Comparison of ENCODE assay signal across 1 cellular context in the genomic region with DNA sequence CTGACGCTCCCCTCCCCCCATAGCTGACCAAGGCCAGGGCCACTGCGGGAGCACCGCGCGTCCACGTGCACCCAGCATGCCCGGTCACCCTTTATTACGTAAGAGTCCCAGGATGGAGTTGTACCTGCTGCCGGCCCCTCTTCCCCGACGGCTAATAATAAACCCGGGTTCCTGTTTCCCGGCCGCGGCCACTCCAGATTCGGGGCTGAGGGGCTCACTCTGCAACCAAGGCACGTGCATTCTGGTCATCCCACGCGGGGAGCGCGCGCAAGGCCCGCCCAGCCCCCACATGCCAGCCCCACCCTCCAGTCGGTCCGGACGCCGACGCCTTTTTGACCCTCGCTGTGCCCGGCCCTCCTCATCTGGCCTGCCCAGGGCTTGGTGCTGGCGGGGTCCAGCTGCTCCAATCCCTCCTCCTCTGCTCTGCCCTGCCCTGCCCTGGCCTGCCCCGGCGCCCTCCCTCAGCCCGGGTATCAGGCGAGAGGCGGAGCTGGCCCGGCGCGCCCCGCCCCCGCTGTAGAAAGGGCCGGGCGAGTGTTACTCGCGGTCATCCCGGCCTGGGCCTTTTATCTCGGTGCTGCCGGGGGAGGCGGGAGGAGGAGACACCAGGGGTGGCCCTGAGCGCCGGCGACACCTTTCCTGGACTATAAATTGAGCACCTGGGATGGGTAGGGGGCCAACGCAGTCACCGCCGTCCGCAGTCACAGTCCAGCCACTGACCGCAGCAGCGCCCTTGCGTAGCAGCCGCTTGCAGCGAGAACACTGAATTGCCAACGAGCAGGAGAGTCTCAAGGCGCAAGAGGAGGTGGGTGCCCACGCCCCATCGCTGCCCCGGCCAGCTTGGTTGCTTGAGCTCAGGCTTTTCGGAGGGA.
A peak's percentile ranks its signal among the peaks of the same experiment; 100 is the strongest.
TF ChIP-seq lines count a peak whose summit lies in the region.

No MANE protein-coding gene starts in this region.

TF ChIP-seq in K562, 482 proteins besides CTCF, POLR2A, EP300 and RAD21 (continued from another document and continues in another):
- TF ChIP-seq HOMEZ (CRISPR knock-in tag; IDR thresholded peaks at IDR 0.05) (no peak), SMAD4 (CRISPR knock-in tag; conservative IDR thresholded peaks at IDR 0.05) (peak; percentile 82), MAX (CRISPR knock-in tag; IDR thresholded peaks at IDR 0.05) (peak; percentile 88), ZNF668 (CRISPR knock-in tag; IDR thresholded peaks at IDR 0.05) (no peak), NFE2L1 (tag; IDR thresholded peaks at IDR 0.05; ENCODE audit: borderline replicate concordance, low read depth) (no peak), DNMT1 (IDR thresholded peaks at IDR 0.05) (no peak), ZNF699 (CRISPR knock-in tag; IDR thresholded peaks at IDR 0.05; ENCODE audit: insufficient replicate concordance) (no peak), SAFB2 (IDR thresholded peaks at IDR 0.05; ENCODE audit: borderline replicate concordance, low read depth, low read length, severe bottlenecking) (no peak), ARHGAP35 (IDR thresholded peaks at IDR 0.05; ENCODE audit: partially characterized antibody) (no peak), ZNF324 (CRISPR knock-in tag; IDR thresholded peaks at IDR 0.05) (no peak), PHB (CRISPR knock-in tag; IDR thresholded peaks at IDR 0.05) (0 out of 2 replicates have a peak, but pooled peaks have one; percentile 15), DPF2 (IDR thresholded peaks at IDR 0.05) (no peak), E2F1 (CRISPR knock-in tag; IDR thresholded peaks at IDR 0.05) (no peak), CBX8 (IDR thresholded peaks at IDR 0.05; ENCODE audit: borderline replicate concordance, extremely low read depth, low read depth, low read length, poor library complexity, severe bottlenecking) (no peak), CC2D1A (IDR thresholded peaks at IDR 0.05) (no peak), CBX2 (IDR thresholded peaks at IDR 0.05; ENCODE audit: insufficient read depth, low read length, poor library complexity, severe bottlenecking) (no peak), RBM22 (IDR thresholded peaks at IDR 0.05; ENCODE audit: low read depth, low read length, poor library complexity, severe bottlenecking) (no peak), ZNF311 (CRISPR knock-in tag; IDR thresholded peaks at IDR 0.05) (no peak), ZNF175 (CRISPR knock-in tag; IDR thresholded peaks at IDR 0.05; ENCODE audit: low read depth) (no peak), HDAC8 (tag; IDR thresholded peaks at IDR 0.05) (no peak), FOS (IDR thresholded peaks at IDR 0.05; ENCODE audit: extremely low read depth, insufficient read length) (no peak), ZNF146 (CRISPR knock-in tag; IDR thresholded peaks at IDR 0.05; ENCODE audit: unreplicated experiment) (no peak), ELF1 (tag; IDR thresholded peaks at IDR 0.05) (no peak), DACH1 (IDR thresholded peaks at IDR 0.05; ENCODE audit: partially characterized antibody) (peak; percentile 10), ZNF140 (CRISPR knock-in tag; IDR thresholded peaks at IDR 0.05) (no peak), YBX1 (IDR thresholded peaks at IDR 0.05) (no peak), ZNF184 (CRISPR knock-in tag; IDR thresholded peaks at IDR 0.05) (no peak), ZNF584 (CRISPR knock-in tag; IDR thresholded peaks at IDR 0.05; ENCODE audit: low read depth) (no peak), SRSF7 (optimal IDR thresholded peaks at IDR 0.05; ENCODE audit: low read depth, low read length) (no peak), C11orf30 (IDR thresholded peaks at IDR 0.05; ENCODE audit: low read depth) (no peak), EWSR1 (IDR thresholded peaks at IDR 0.05; ENCODE audit: borderline replicate concordance, low read depth, partially characterized antibody) (no peak), KLF1 (tag; IDR thresholded peaks at IDR 0.05) (no peak), JUND (IDR thresholded peaks at IDR 0.05; ENCODE audit: borderline replicate concordance, low read depth, low read length) (peak; percentile 39), JUND (tag; IDR thresholded peaks at IDR 0.05; ENCODE audit: borderline replicate concordance, low read depth, low read length) (no peak; the same call in 2 of the 3 replicates), RBM15 (IDR thresholded peaks at IDR 0.05; ENCODE audit: insufficient read depth, low read length) (no peak), NFATC3 (IDR thresholded peaks at IDR 0.05) (no peak), ZNF707 (CRISPR knock-in tag; conservative IDR thresholded peaks at IDR 0.05) (no peak), CGGBP1 (CRISPR knock-in tag; IDR thresholded peaks at IDR 0.05) (no peak), PHB2 (IDR thresholded peaks at IDR 0.05; ENCODE audit: low read depth) (no peak), XRCC3 (IDR thresholded peaks at IDR 0.05) (no peak), BCOR (IDR thresholded peaks at IDR 0.05) (no peak), NFIX (CRISPR knock-in tag; IDR thresholded peaks at IDR 0.05; ENCODE audit: low read depth) (no peak), RNF2 (IDR thresholded peaks at IDR 0.05) (peak; percentile 43)
- TF ChIP-seq, protein P1, sequence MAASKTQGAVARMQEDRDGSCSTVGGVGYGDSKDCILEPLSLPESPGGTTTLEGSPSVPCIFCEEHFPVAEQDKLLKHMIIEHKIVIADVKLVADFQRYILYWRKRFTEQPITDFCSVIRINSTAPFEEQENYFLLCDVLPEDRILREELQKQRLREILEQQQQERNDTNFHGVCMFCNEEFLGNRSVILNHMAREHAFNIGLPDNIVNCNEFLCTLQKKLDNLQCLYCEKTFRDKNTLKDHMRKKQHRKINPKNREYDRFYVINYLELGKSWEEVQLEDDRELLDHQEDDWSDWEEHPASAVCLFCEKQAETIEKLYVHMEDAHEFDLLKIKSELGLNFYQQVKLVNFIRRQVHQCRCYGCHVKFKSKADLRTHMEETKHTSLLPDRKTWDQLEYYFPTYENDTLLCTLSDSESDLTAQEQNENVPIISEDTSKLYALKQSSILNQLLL (CRISPR knock-in tag; IDR thresholded peaks at IDR 0.05; ENCODE audit: borderline replicate concordance): no peak
- TF ChIP-seq, protein P2, sequence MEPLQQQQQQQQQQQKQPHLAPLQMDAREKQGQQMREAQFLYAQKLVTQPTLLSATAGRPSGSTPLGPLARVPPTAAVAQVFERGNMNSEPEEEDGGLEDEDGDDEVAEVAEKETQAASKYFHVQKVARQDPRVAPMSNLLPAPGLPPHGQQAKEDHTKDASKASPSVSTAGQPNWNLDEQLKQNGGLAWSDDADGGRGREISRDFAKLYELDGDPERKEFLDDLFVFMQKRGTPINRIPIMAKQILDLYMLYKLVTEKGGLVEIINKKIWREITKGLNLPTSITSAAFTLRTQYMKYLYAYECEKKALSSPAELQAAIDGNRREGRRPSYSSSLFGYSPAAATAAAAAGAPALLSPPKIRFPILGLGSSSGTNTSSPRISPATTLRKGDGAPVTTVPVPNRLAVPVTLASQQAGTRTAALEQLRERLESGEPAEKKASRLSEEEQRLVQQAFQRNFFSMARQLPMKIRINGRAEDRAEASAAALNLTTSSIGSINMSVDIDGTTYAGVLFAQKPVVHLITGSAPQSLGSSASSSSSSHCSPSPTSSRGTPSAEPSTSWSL (CRISPR knock-in tag; IDR thresholded peaks at IDR 0.05; ENCODE audit: borderline replicate concordance): no peak
- TF ChIP-seq, protein P3, sequence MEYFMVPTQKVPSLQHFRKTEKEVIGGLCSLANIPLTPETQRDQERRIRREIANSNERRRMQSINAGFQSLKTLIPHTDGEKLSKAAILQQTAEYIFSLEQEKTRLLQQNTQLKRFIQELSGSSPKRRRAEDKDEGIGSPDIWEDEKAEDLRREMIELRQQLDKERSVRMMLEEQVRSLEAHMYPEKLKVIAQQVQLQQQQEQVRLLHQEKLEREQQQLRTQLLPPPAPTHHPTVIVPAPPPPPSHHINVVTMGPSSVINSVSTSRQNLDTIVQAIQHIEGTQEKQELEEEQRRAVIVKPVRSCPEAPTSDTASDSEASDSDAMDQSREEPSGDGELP (CRISPR knock-in tag; IDR thresholded peaks at IDR 0.05; ENCODE audit: borderline replicate concordance): peak; percentile 92
- TF ChIP-seq, protein P4, sequence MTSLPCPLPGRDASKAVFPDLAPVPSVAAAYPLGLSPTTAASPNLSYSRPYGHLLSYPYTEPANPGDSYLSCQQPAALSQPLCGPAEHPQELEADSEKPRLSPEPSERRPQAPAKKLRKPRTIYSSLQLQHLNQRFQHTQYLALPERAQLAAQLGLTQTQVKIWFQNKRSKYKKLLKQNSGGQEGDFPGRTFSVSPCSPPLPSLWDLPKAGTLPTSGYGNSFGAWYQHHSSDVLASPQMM (CRISPR knock-in tag; IDR thresholded peaks at IDR 0.05): no peak
- TF ChIP-seq, protein P5, sequence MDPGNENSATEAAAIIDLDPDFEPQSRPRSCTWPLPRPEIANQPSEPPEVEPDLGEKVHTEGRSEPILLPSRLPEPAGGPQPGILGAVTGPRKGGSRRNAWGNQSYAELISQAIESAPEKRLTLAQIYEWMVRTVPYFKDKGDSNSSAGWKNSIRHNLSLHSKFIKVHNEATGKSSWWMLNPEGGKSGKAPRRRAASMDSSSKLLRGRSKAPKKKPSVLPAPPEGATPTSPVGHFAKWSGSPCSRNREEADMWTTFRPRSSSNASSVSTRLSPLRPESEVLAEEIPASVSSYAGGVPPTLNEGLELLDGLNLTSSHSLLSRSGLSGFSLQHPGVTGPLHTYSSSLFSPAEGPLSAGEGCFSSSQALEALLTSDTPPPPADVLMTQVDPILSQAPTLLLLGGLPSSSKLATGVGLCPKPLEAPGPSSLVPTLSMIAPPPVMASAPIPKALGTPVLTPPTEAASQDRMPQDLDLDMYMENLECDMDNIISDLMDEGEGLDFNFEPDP (CRISPR knock-in tag; IDR thresholded peaks at IDR 0.05): no peak
- TF ChIP-seq, protein P6, sequence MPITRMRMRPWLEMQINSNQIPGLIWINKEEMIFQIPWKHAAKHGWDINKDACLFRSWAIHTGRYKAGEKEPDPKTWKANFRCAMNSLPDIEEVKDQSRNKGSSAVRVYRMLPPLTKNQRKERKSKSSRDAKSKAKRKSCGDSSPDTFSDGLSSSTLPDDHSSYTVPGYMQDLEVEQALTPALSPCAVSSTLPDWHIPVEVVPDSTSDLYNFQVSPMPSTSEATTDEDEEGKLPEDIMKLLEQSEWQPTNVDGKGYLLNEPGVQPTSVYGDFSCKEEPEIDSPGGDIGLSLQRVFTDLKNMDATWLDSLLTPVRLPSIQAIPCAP (CRISPR knock-in tag; IDR thresholded peaks at IDR 0.05; ENCODE audit: borderline replicate concordance): no peak
- TF ChIP-seq, protein P7, sequence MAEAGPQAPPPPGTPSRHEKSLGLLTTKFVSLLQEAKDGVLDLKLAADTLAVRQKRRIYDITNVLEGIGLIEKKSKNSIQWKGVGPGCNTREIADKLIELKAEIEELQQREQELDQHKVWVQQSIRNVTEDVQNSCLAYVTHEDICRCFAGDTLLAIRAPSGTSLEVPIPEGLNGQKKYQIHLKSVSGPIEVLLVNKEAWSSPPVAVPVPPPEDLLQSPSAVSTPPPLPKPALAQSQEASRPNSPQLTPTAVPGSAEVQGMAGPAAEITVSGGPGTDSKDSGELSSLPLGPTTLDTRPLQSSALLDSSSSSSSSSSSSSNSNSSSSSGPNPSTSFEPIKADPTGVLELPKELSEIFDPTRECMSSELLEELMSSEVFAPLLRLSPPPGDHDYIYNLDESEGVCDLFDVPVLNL (CRISPR knock-in tag; IDR thresholded peaks at IDR 0.05; ENCODE audit: low read depth): no peak
- TF ChIP-seq, protein P8, sequence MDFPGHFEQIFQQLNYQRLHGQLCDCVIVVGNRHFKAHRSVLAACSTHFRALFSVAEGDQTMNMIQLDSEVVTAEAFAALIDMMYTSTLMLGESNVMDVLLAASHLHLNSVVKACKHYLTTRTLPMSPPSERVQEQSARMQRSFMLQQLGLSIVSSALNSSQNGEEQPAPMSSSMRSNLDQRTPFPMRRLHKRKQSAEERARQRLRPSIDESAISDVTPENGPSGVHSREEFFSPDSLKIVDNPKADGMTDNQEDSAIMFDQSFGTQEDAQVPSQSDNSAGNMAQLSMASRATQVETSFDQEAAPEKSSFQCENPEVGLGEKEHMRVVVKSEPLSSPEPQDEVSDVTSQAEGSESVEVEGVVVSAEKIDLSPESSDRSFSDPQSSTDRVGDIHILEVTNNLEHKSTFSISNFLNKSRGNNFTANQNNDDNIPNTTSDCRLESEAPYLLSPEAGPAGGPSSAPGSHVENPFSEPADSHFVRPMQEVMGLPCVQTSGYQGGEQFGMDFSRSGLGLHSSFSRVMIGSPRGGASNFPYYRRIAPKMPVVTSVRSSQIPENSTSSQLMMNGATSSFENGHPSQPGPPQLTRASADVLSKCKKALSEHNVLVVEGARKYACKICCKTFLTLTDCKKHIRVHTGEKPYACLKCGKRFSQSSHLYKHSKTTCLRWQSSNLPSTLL (IDR thresholded peaks at IDR 0.05): no peak
- TF ChIP-seq, protein P9, sequence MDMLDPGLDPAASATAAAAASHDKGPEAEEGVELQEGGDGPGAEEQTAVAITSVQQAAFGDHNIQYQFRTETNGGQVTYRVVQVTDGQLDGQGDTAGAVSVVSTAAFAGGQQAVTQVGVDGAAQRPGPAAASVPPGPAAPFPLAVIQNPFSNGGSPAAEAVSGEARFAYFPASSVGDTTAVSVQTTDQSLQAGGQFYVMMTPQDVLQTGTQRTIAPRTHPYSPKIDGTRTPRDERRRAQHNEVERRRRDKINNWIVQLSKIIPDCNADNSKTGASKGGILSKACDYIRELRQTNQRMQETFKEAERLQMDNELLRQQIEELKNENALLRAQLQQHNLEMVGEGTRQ (CRISPR knock-in tag; IDR thresholded peaks at IDR 0.05): no peak
